8 cellular contexts compared by ENCODE assay signal in the genomic region with DNA sequence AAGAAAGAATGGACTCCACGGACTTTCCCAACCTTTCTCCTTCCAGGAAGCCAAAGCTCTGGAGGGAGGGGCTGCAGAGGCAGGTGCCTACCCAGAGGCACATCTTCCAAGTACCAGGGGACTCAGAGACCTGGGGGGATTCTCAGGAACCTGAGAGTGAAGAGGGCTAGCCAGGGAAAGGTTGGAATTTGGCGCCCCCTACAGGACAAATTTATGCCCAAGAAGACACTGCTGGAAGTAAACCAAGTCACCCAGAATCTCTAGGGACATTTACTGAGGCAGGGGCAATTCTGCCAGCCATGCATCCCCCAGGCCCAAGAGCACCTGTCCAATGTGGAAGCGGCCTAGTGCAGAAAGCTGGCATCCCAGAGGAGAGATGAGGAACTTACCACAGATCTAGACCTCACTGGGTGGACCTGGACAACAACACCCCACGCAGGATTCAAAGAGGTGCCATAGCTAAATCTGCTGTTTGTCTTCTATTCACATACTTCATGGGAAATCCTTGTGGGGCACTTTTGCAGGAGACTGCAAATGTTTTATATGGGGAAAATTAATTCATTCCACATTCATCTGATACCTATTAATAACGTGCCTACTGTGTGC. TPM values are rescaled to one million over a fixed set of nuclear protein-coding genes. Genes with fewer than 3 reads are reported as not detected.
DNase-seq lines count a peak whose midpoint lies in the region; ATAC-seq and TF ChIP-seq lines count a peak whose summit lies in the region.

No MANE protein-coding gene starts in this region.

- TF ChIP-seq CTCF in BJ (IDR thresholded peaks at IDR 0.05; ENCODE audit: insufficient read depth, low read depth, low read length), result peak; percentile 60
- TF ChIP-seq CTCF in gastrocnemius medialis (IDR thresholded peaks at IDR 0.05 in 4 of 5, conservative IDR thresholded peaks at IDR 0.05 in 1 of 5), result peak; percentile 18 to 59 (median 54)

- intact Hi-C loops in gastrocnemius medialis (cut with DNase I; ENCODE audit: low total_unique reads), result no loop called here

- POLR2A ChIA-PET in BJ (lab: Charles Lee), result no interaction called here

- H3K4me3 ChIP-seq in BJ (ENCODE audit: low read depth, low read length), result no peak overlapping the region
- H3K4me3 ChIP-seq in gastrocnemius medialis, result no peak overlapping the region

- H3K27ac ChIP-seq in gastrocnemius medialis, result no peak overlapping the region

- ATAC-seq in GM18868 (IDR thresholded peaks at IDR 0.05; ENCODE audit: unreplicated experiment) (peak; percentile 79), gastrocnemius medialis (peak in 1 of 2 donors; percentile 30), GM19397 (IDR thresholded peaks at IDR 0.05; ENCODE audit: unreplicated experiment) (no peak), HG02840 (IDR thresholded peaks at IDR 0.05; ENCODE audit: low FRiP score, unreplicated experiment) (no peak)

- no peaks in the 10 kb centered on the region for H3K4me1 ChIP-seq in gastrocnemius medialis

- in situ Hi-C loops in gastrocnemius medialis (cut with MboI; ENCODE audit: low sequenced_read_pairs in 4 of 4), result no loop called here

- H3K27me3 ChIP-seq in BJ (ENCODE audit: control insufficient read depth, insufficient read depth, low read length) (no peaks in the 10 kb centered on the region; the same call in 1 of the 2 replicates), gastrocnemius medialis (no peaks in the 10 kb centered on the region)

- no peak for DNase-seq in BJ (ENCODE audit: low read depth)
- DNase-seq in NCI-H1694 (lab: John Stamatoyannopoulos, UW), result peak; percentile 38
- peak; percentile 70 for DNase-seq in activated CD8-positive, alpha-beta memory T cell treated with anti-CD3 and anti-CD28 coated beads for 24 hours
- peak; percentile 11 for DNase-seq in globus pallidus (ENCODE audit: low spot score)
- DNase-seq in gastrocnemius medialis, result no peak

- H3K9me3 ChIP-seq in gastrocnemius medialis, result no peaks in the 10 kb centered on the region

- CTCF ChIA-PET in BJ (lab: Yijun Ruan, JAX), result interaction anchor here (0.8 to 1.6 kb wide), 7 partner anchors 9 to 262 kb away, joined by 3 to 6 read pairs (median 4); no protein-coding TSS in a partner anchor

- TF ChIP-seq POLR2A in gastrocnemius medialis (IDR thresholded peaks at IDR 0.05), result no peak

- H3K36me3 ChIP-seq in BJ (ENCODE audit: control insufficient read depth, insufficient read depth, low read length), result no peaks in the 10 kb centered on the region
- H3K36me3 ChIP-seq in gastrocnemius medialis, result no peaks in the 10 kb centered on the region

RNA-seq across cellular contexts. Expression of a gene that starts 25.9 kb away (rescaled TPM):
- 2.7 and 3.5 TPM in 2 replicates for polyA plus RNA-seq in BJ (2011; rRNA removed)
- 0.85 and 1.6 TPM in 2 replicates for polyA minus RNA-seq in BJ (2011; rRNA and poly(A)+ RNA removed)
- 1 to 10 TPM in 2 of 4 donors, under 1 TPM in 1, not detected in 1; 0.60 to 2.9 (median 2.5) TPM for total RNA-seq in gastrocnemius medialis

RNA-seq across cellular contexts. Expression of a gene that starts 58.8 kb away (rescaled TPM):
- polyA plus RNA-seq in BJ (2011; rRNA removed), result 0.10 and 0.15 TPM in 2 replicates
- 0.52 and 0.82 TPM in 2 replicates for polyA minus RNA-seq in BJ (2011; rRNA and poly(A)+ RNA removed)
- 100 to 1,000 TPM in 2 of 4 donors, 10 to 100 TPM in 2; 62.3 to 120 (median 94.6) TPM for total RNA-seq in gastrocnemius medialis

Comparison
In these comparisons a context has a peak if more than half of its experiments do, and no peak if none do; other contexts are left out.
1. DNase-seq: peak in NCI-H1694 (single experiment), activated CD8-positive, alpha-beta memory T cell treated with anti-CD3 and anti-CD28 coated beads for 24 hours (single experiment) and globus pallidus (single experiment); none in BJ (single experiment) and gastrocnemius medialis (0 of 2).